ENCODE assay signal across 25 cellular contexts in the genomic region with DNA sequence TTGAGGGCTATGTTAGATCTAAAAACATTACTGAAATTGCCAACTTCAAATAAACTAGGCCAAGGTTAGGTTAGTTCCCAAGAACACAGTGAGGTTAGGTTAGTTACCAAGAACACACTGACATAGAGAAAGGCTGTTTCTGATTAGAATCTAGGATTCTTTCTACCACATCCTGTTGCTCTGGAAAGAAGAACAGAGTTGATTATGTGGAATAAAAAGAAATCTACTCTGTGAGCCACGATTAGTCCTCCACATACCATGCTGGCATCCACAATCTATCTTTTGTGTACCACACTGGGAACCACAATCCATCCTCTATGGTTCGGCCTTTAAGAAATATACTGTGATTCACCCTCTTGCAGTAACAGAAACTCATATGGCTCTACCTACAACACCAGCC.
A peak's percentile ranks its signal among the peaks of the same experiment; 100 is the strongest.
DNase-seq lines count a peak whose midpoint lies in the region; ATAC-seq lines count a peak whose summit lies in the region.
"Had no signal": no experiment of that assay in that cellular context is flagged by ENCODE, and none has a peak within 500 bp of the region (broad histone marks: within the 10 kb centered on the region; RNA-seq: fewer than 3 reads in every experiment).

No MANE protein-coding gene starts in this region.

- no peak overlapping the region for H3K27ac ChIP-seq in CD4-positive, alpha-beta memory T cell (ENCODE audit: low read depth, low read length)
- H3K27ac ChIP-seq: 22Rv1, RWPE1 had no signal

- H3K36me3 ChIP-seq in adipocyte (ENCODE audit: control insufficient read depth, insufficient read depth, low read length, severe bottlenecking): no peaks in the 10 kb centered on the region
- H3K36me3 ChIP-seq in CD4-positive, alpha-beta memory T cell (ENCODE audit: insufficient read depth, low read length): no peaks in the 10 kb centered on the region
- H3K36me3 ChIP-seq: HAP-1 had no signal

- H3K9ac ChIP-seq in adipocyte (ENCODE audit: low read length): no peak overlapping the region

- no peaks in the 10 kb centered on the region for H3K4me1 ChIP-seq in adipocyte (ENCODE audit: control insufficient read depth, insufficient read depth, low read length)
- no peaks in the 10 kb centered on the region for H3K4me1 ChIP-seq in CD4-positive, alpha-beta memory T cell (ENCODE audit: insufficient read depth, low read length)
- H3K4me1 ChIP-seq: HAP-1 had no signal

- H3K27me3 ChIP-seq in adipocyte (replicated peaks; ENCODE audit: control insufficient read depth, insufficient read depth, low read length): no peaks in the 10 kb centered on the region
- H3K27me3 ChIP-seq in CD4-positive, alpha-beta memory T cell (ENCODE audit: insufficient read depth, low read length): no peaks in the 10 kb centered on the region

- no peak overlapping the region for H3K4me3 ChIP-seq in adipocyte (ENCODE audit: low read length)
- H3K4me3 ChIP-seq in CD4-positive, alpha-beta memory T cell (ENCODE audit: low read length in 2 of 2): no peak overlapping the region
- H3K4me3 ChIP-seq: GM23338, HAP-1 had no signal

- CTCF ChIA-PET in activated CD4-positive, alpha-beta T cell treated with anti-CD3 and anti-CD28 coated beads for 36 hours (lab: Charles Lee): no interaction called here
- CTCF ChIA-PET in activated CD4-positive, alpha-beta T cell treated with anti-CD3 and anti-CD28 coated beads, Interleukin-2, amount 10 ng/mL, durations not matched to agents 7 days and 5 days (lab: Charles Lee): no interaction called here
- CTCF ChIA-PET in CD4-positive, alpha-beta memory T cell (lab: Charles Lee; ENCODE audit: partially characterized antibody): interaction anchor here (1.0 kb wide), 1 partner anchor 15 kb away, joined by 3 read pairs; no protein-coding TSS in a partner anchor

- H3K36me3 Mint-ChIP-seq in activated CD4-positive, alpha-beta T cell treated with anti-CD3 and anti-CD28 coated beads for 36 hours (ENCODE audit: low read depth): no peaks in the 10 kb centered on the region
- H3K36me3 Mint-ChIP-seq in activated CD4-positive, alpha-beta T cell treated with anti-CD3 and anti-CD28 coated beads, Interleukin-2, amount 10 ng/mL, durations not matched to agents 7 days and 5 days (ENCODE audit: low read depth): no peaks in the 10 kb centered on the region
- no peaks in the 10 kb centered on the region for H3K36me3 Mint-ChIP-seq in CD4-positive, alpha-beta memory T cell

- intact Hi-C loops in activated CD4-positive, alpha-beta T cell treated with anti-CD3 and anti-CD28 coated beads for 36 hours (cut with DNase I, micrococcal nuclease): no loop called here
- intact Hi-C loops in CD4-positive, alpha-beta memory T cell (cut with micrococcal nuclease): no loop called here

- no peak for DNase-seq in activated CD4-positive, alpha-beta T cell treated with anti-CD3 and anti-CD28 coated beads for 36 hours
- DNase-seq in activated CD4-positive, alpha-beta T cell treated with anti-CD3 and anti-CD28 coated beads, Interleukin-2, amount 10 ng/mL, durations not matched to agents 7 days and 5 days: no peak
- DNase-seq in RPMI7951 (ENCODE audit: low read depth): peak; percentile 34
- DNase-seq in adipocyte (ENCODE audit: low read depth): peak; percentile 8
- peak; percentile 17 for DNase-seq in iris pigment epithelial cell (ENCODE audit: low read depth)
- DNase-seq in AML-193 (lab: John Stamatoyannopoulos, UW): no peak
- no peak for DNase-seq in CD4-positive, alpha-beta memory T cell
- no peak for DNase-seq in NCI-H2196 treated with DMSO at 0.1 percent for 48 hours (lab: John Stamatoyannopoulos, UW; ENCODE audit: unreplicated experiment)
- DNase-seq: ACHN, COR-L47, EL, GDM1, HFFc6, NCI-H1092 treated with DMSO at 0.1 percent for 48 hours, NCI-H1436 treated with DMSO at 0.1 percent for 48 hours, NCI-H187 treated with DMSO at 0.1 percent for 48 hours, NCI-H2171 treated with DMSO at 0.1 percent for 48 hours, NCI-H524, NCI-H748 treated with DMSO at 0.1 percent for 48 hours, SHP77 had no signal

- H3K27me3 Mint-ChIP-seq in activated CD4-positive, alpha-beta T cell treated with anti-CD3 and anti-CD28 coated beads for 36 hours: peaks cover 1% of the 10 kb centered on the region
- H3K27me3 Mint-ChIP-seq in activated CD4-positive, alpha-beta T cell treated with anti-CD3 and anti-CD28 coated beads, Interleukin-2, amount 10 ng/mL, durations not matched to agents 7 days and 5 days: no peaks in the 10 kb centered on the region
- peaks cover 0 to 2% of the 10 kb centered on the region in 2 donors for H3K27me3 Mint-ChIP-seq in CD4-positive, alpha-beta memory T cell
- H3K27me3 Mint-ChIP-seq: IgD-negative memory B cell had no signal

- ATAC-seq in activated CD4-positive, alpha-beta T cell treated with anti-CD3 and anti-CD28 coated beads for 36 hours: peak; percentile 19
- ATAC-seq: GM23338 had no signal

- H3K4me1 Mint-ChIP-seq in activated CD4-positive, alpha-beta T cell treated with anti-CD3 and anti-CD28 coated beads for 36 hours: peaks cover 2% of the 10 kb centered on the region
- no peaks in the 10 kb centered on the region for H3K4me1 Mint-ChIP-seq in activated CD4-positive, alpha-beta T cell treated with anti-CD3 and anti-CD28 coated beads, Interleukin-2, amount 10 ng/mL, durations not matched to agents 7 days and 5 days
- H3K4me1 Mint-ChIP-seq in CD4-positive, alpha-beta memory T cell: no peaks in the 10 kb centered on the region
- H3K4me1 Mint-ChIP-seq: IgD-negative memory B cell had no signal

- H3K9me3 Mint-ChIP-seq in activated CD4-positive, alpha-beta T cell treated with anti-CD3 and anti-CD28 coated beads for 36 hours (ENCODE audit: low read depth): peaks cover 2% of the 10 kb centered on the region
- H3K9me3 Mint-ChIP-seq in activated CD4-positive, alpha-beta T cell treated with anti-CD3 and anti-CD28 coated beads, Interleukin-2, amount 10 ng/mL, durations not matched to agents 7 days and 5 days: no peaks in the 10 kb centered on the region
- H3K9me3 Mint-ChIP-seq in CD4-positive, alpha-beta memory T cell: peaks cover 0 to 2% (median 0%) of the 10 kb centered on the region in 8 donors
- H3K9me3 Mint-ChIP-seq: GM23338 had no signal

- POLR2A ChIA-PET in activated CD4-positive, alpha-beta T cell treated with anti-CD3 and anti-CD28 coated beads for 36 hours (lab: Charles Lee): no interaction called here
- POLR2A ChIA-PET in activated CD4-positive, alpha-beta T cell treated with anti-CD3 and anti-CD28 coated beads, Interleukin-2, amount 10 ng/mL, durations not matched to agents 7 days and 5 days (lab: Charles Lee): no interaction called here
- POLR2A ChIA-PET in CD4-positive, alpha-beta memory T cell (lab: Charles Lee; ENCODE audit: partially characterized antibody): no interaction called here

- no peak overlapping the region for H3K27ac Mint-ChIP-seq in activated CD4-positive, alpha-beta T cell treated with anti-CD3 and anti-CD28 coated beads for 36 hours
- no peak overlapping the region for H3K27ac Mint-ChIP-seq in activated CD4-positive, alpha-beta T cell treated with anti-CD3 and anti-CD28 coated beads, Interleukin-2, amount 10 ng/mL, durations not matched to agents 7 days and 5 days
- H3K27ac Mint-ChIP-seq in CD4-positive, alpha-beta memory T cell: no peak overlapping the region
- H3K27ac Mint-ChIP-seq: GM23338, HFFc6, IgD-negative memory B cell had no signal

- no peaks in the 10 kb centered on the region for H3K9me3 ChIP-seq in adipocyte (ENCODE audit: control insufficient read depth, low read length)
- no peaks in the 10 kb centered on the region for H3K9me3 ChIP-seq in CD4-positive, alpha-beta memory T cell (ENCODE audit: control insufficient read depth in 1 of 2, low read length in 2 of 2)
- H3K9me3 ChIP-seq: HAP-1 had no signal

- no peak overlapping the region for H3K4me3 Mint-ChIP-seq in activated CD4-positive, alpha-beta T cell treated with anti-CD3 and anti-CD28 coated beads for 36 hours
- H3K4me3 Mint-ChIP-seq in activated CD4-positive, alpha-beta T cell treated with anti-CD3 and anti-CD28 coated beads, Interleukin-2, amount 10 ng/mL, durations not matched to agents 7 days and 5 days: no peak overlapping the region
- H3K4me3 Mint-ChIP-seq in CD4-positive, alpha-beta memory T cell: no peak overlapping the region
- H3K4me3 Mint-ChIP-seq: GM23338, HFFc6, IgD-negative memory B cell had no signal

Comparison
In these comparisons a context has a peak if more than half of its experiments do, and no peak if none do; other contexts are left out.
1. DNase-seq: peak in RPMI7951 (single experiment), adipocyte (single experiment) and iris pigment epithelial cell (single experiment); none in activated CD4-positive, alpha-beta T cell treated with anti-CD3 and anti-CD28 coated beads for 36 hours (single experiment), activated CD4-positive, alpha-beta T cell treated with anti-CD3 and anti-CD28 coated beads, Interleukin-2, amount 10 ng/mL, durations not matched to agents 7 days and 5 days (single experiment), AML-193 (0 of 2), CD4-positive, alpha-beta memory T cell (0 of 5) and NCI-H2196 treated with DMSO at 0.1 percent for 48 hours (single experiment).